1 cellular context compared by ENCODE assay signal in genomic region chr10:125909491-125909890, GRCh38. TPM values are rescaled to one million over a fixed set of nuclear protein-coding genes. Genes with fewer than 3 reads are reported as not detected.
"Had no signal": no experiment of that assay in that cellular context is flagged by ENCODE, and none has a peak within 500 bp of the region (broad histone marks: within the 10 kb centered on the region; RNA-seq: fewer than 3 reads in every experiment).

No MANE protein-coding gene starts in this region.

RNA-seq across cellular contexts. Expression of gene FANK1, which starts 13.1 kb away (rescaled TPM):
- total RNA-seq: thoracic aorta had no signal
